8 cellular contexts compared by ENCODE assay signal in the genomic region with DNA sequence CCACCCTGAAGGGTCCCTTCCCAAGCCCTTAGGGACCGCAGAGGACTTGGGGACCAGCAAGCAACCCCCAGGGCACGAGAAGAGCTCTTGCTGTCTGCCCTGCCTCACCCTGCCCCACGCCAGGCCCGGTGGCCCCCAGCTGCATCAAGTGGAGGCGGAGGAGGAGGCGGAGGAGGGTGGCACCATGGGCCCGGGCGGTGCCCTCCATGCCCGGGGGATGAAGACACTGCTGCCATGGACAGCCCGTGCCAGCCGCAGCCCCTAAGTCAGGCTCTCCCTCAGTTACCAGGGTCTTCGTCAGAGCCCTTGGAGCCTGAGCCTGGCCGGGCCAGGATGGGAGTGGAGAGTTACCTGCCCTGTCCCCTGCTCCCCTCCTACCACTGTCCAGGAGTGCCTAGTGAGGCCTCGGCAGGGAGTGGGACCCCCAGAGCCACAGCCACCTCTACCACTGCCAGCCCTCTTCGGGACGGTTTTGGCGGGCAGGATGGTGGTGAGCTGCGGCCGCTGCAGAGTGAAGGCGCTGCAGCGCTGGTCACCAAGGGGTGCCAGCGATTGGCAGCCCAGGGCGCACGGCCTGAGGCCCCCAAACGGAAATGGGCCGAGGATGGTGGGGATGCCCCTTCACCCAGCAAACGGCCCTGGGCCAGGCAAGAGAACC. TPM values are rescaled to one million over a fixed set of nuclear protein-coding genes. Genes with fewer than 3 reads are reported as not detected.
DNase-seq lines count a peak whose midpoint lies in the region; ATAC-seq and TF ChIP-seq lines count a peak whose summit lies in the region.

No MANE protein-coding gene starts in this region.

- H3K27ac Mint-ChIP-seq in activated T-helper 1 cell treated with anti-CD3 and anti-CD28 coated beads, Interleukin-12 subunit alpha, Interleukin-12 subunit beta, Interleukin-2, Interleukin-4 antibody, amounts not matched to agents 30 ng/mL and 10 ng/mL and 1 ng/mL, durations not matched to agents 14 hours and 24 hours and 36 hours: peak overlapping the region; percentile 91
- peak overlapping the region; percentile 99 for H3K27ac Mint-ChIP-seq in stimulated activated memory B cell treated with anti-CD40 and anti-IgM and Interleukin-4, amounts not matched to agents 10 μg/mL and 1 μg/mL and 100 μg/mL, for 72 hours

- intact Hi-C loops in activated T-helper 1 cell treated with anti-CD3 and anti-CD28 coated beads, Interleukin-12 subunit alpha, Interleukin-12 subunit beta, Interleukin-2, Interleukin-4 antibody, amounts not matched to agents 30 ng/mL and 10 ng/mL and 1 ng/mL, durations not matched to agents 14 hours and 24 hours and 36 hours (cut with micrococcal nuclease): loop anchor here (5.0 kb wide), 1 partner anchor 552 kb away; a partner anchor contains a TSS

- no peaks in the 10 kb centered on the region for H3K9me3 Mint-ChIP-seq in activated T-helper 1 cell treated with anti-CD3 and anti-CD28 coated beads, Interleukin-12 subunit alpha, Interleukin-12 subunit beta, Interleukin-2, Interleukin-4 antibody, amounts not matched to agents 30 ng/mL and 10 ng/mL and 1 ng/mL, durations not matched to agents 14 hours and 24 hours and 36 hours
- H3K9me3 Mint-ChIP-seq in stimulated activated memory B cell treated with anti-CD40 and anti-IgM and Interleukin-4, amounts not matched to agents 10 μg/mL and 1 μg/mL and 100 μg/mL, for 72 hours: no peaks in the 10 kb centered on the region

- H3K27ac ChIP-seq in HL-60 (replicated peaks): peak overlapping the region; percentile 91

- peaks cover 42% of the 10 kb centered on the region for H3K36me3 ChIP-seq in iPS-15b (ENCODE audit: control insufficient read depth, insufficient read depth, low read length)

- no peaks in the 10 kb centered on the region for H3K27me3 Mint-ChIP-seq in activated T-helper 1 cell treated with anti-CD3 and anti-CD28 coated beads, Interleukin-12 subunit alpha, Interleukin-12 subunit beta, Interleukin-2, Interleukin-4 antibody, amounts not matched to agents 30 ng/mL and 10 ng/mL and 1 ng/mL, durations not matched to agents 14 hours and 24 hours and 36 hours (ENCODE audit: insufficient read depth)
- no peaks in the 10 kb centered on the region for H3K27me3 Mint-ChIP-seq in stimulated activated memory B cell treated with anti-CD40 and anti-IgM and Interleukin-4, amounts not matched to agents 10 μg/mL and 1 μg/mL and 100 μg/mL, for 72 hours

- ATAC-seq in stimulated activated memory B cell treated with anti-CD40 and anti-IgM and Interleukin-4, amounts not matched to agents 10 μg/mL and 1 μg/mL and 100 μg/mL, for 72 hours: no peak
- ATAC-seq in GM18868 (IDR thresholded peaks at IDR 0.05; ENCODE audit: unreplicated experiment): no peak
- ATAC-seq in GM21390 (IDR thresholded peaks at IDR 0.05; ENCODE audit: unreplicated experiment): no peak

- DNase-seq in HL-60 (ENCODE audit: low read depth in 1 of 2, low spot score in 1 of 2) (no peak), NCI-H345 (lab: John Stamatoyannopoulos, UW) (no peak), anterior cingulate cortex (lab: John Stamatoyannopoulos, UW) (no peak)
- no peak for DNase-seq in activated T-helper 1 cell treated with anti-CD3 and anti-CD28 coated beads, Interleukin-12 subunit alpha, Interleukin-12 subunit beta, Interleukin-2, Interleukin-4 antibody, amounts not matched to agents 30 ng/mL and 10 ng/mL and 1 ng/mL, durations not matched to agents 14 hours and 24 hours and 36 hours (ENCODE audit: low spot score)

- H3K4me1 ChIP-seq in iPS-15b (ENCODE audit: control insufficient read depth, insufficient read depth, low read length): peaks cover 23% of the 10 kb centered on the region

- H3K9ac ChIP-seq in iPS-15b (ENCODE audit: low read depth, low read length): peak overlapping the region; percentile 70

- peak overlapping the region; percentile 90 for H3K4me3 ChIP-seq in HL-60 (replicated peaks; ENCODE audit: insufficient read depth, low read length)
- peak overlapping the region; percentile 82 for H3K4me3 ChIP-seq in iPS-15b (ENCODE audit: low read depth, low read length)

- H3K27me3 ChIP-seq in HL-60 (ENCODE audit: insufficient read depth, poor library complexity, severe bottlenecking) (no peaks in the 10 kb centered on the region), iPS-15b (ENCODE audit: control insufficient read depth, insufficient read depth, low read length) (no peaks in the 10 kb centered on the region)

- peaks cover 77% of the 10 kb centered on the region for H3K4me1 Mint-ChIP-seq in activated T-helper 1 cell treated with anti-CD3 and anti-CD28 coated beads, Interleukin-12 subunit alpha, Interleukin-12 subunit beta, Interleukin-2, Interleukin-4 antibody, amounts not matched to agents 30 ng/mL and 10 ng/mL and 1 ng/mL, durations not matched to agents 14 hours and 24 hours and 36 hours (ENCODE audit: low read depth)
- peaks cover 83% of the 10 kb centered on the region for H3K4me1 Mint-ChIP-seq in stimulated activated memory B cell treated with anti-CD40 and anti-IgM and Interleukin-4, amounts not matched to agents 10 μg/mL and 1 μg/mL and 100 μg/mL, for 72 hours

- no peaks in the 10 kb centered on the region for H3K9me3 ChIP-seq in iPS-15b (ENCODE audit: control insufficient read depth, insufficient read depth, low read length)

- H3K36me3 Mint-ChIP-seq in activated T-helper 1 cell treated with anti-CD3 and anti-CD28 coated beads, Interleukin-12 subunit alpha, Interleukin-12 subunit beta, Interleukin-2, Interleukin-4 antibody, amounts not matched to agents 30 ng/mL and 10 ng/mL and 1 ng/mL, durations not matched to agents 14 hours and 24 hours and 36 hours (ENCODE audit: low read depth): peaks cover 38% of the 10 kb centered on the region
- H3K36me3 Mint-ChIP-seq in stimulated activated memory B cell treated with anti-CD40 and anti-IgM and Interleukin-4, amounts not matched to agents 10 μg/mL and 1 μg/mL and 100 μg/mL, for 72 hours: peaks cover 48% of the 10 kb centered on the region

- H3K4me3 Mint-ChIP-seq in activated T-helper 1 cell treated with anti-CD3 and anti-CD28 coated beads, Interleukin-12 subunit alpha, Interleukin-12 subunit beta, Interleukin-2, Interleukin-4 antibody, amounts not matched to agents 30 ng/mL and 10 ng/mL and 1 ng/mL, durations not matched to agents 14 hours and 24 hours and 36 hours: peak overlapping the region; percentile 97
- peak overlapping the region; percentile 94 for H3K4me3 Mint-ChIP-seq in stimulated activated memory B cell treated with anti-CD40 and anti-IgM and Interleukin-4, amounts not matched to agents 10 μg/mL and 1 μg/mL and 100 μg/mL, for 72 hours

- TF ChIP-seq CTCF in HL-60 (IDR thresholded peaks at IDR 0.05; ENCODE audit: insufficient read depth, low read length): no peak

RNA-seq across cellular contexts. Expression of a gene that starts 1.5 kb away (rescaled TPM):
- total RNA-seq in activated T-helper 1 cell treated with anti-CD3 and anti-CD28 coated beads, Interleukin-12 subunit alpha, Interleukin-12 subunit beta, Interleukin-2, Interleukin-4 antibody, amounts not matched to agents 30 ng/mL and 10 ng/mL and 1 ng/mL, durations not matched to agents 14 hours and 24 hours and 36 hours: 100 and 104 TPM in 2 replicates

RNA-seq across cellular contexts. Expression of a gene that starts 22.4 kb away (rescaled TPM):
- total RNA-seq in activated T-helper 1 cell treated with anti-CD3 and anti-CD28 coated beads, Interleukin-12 subunit alpha, Interleukin-12 subunit beta, Interleukin-2, Interleukin-4 antibody, amounts not matched to agents 30 ng/mL and 10 ng/mL and 1 ng/mL, durations not matched to agents 14 hours and 24 hours and 36 hours: 40.6 and 45.5 TPM in 2 replicates

RNA-seq across cellular contexts. Expression of a gene that starts 25.1 kb away (rescaled TPM):
- total RNA-seq in activated T-helper 1 cell treated with anti-CD3 and anti-CD28 coated beads, Interleukin-12 subunit alpha, Interleukin-12 subunit beta, Interleukin-2, Interleukin-4 antibody, amounts not matched to agents 30 ng/mL and 10 ng/mL and 1 ng/mL, durations not matched to agents 14 hours and 24 hours and 36 hours: 0.91 TPM in 1 of 2 replicates, not detected in the other

RNA-seq across cellular contexts. Expression of a gene that starts 49.5 kb away (rescaled TPM):
- 243 and 245 TPM in 2 replicates for total RNA-seq in activated T-helper 1 cell treated with anti-CD3 and anti-CD28 coated beads, Interleukin-12 subunit alpha, Interleukin-12 subunit beta, Interleukin-2, Interleukin-4 antibody, amounts not matched to agents 30 ng/mL and 10 ng/mL and 1 ng/mL, durations not matched to agents 14 hours and 24 hours and 36 hours

RNA-seq across cellular contexts. Expression of a gene that starts 49.8 kb away (rescaled TPM):
- not detected in 2 replicates for total RNA-seq in activated T-helper 1 cell treated with anti-CD3 and anti-CD28 coated beads, Interleukin-12 subunit alpha, Interleukin-12 subunit beta, Interleukin-2, Interleukin-4 antibody, amounts not matched to agents 30 ng/mL and 10 ng/mL and 1 ng/mL, durations not matched to agents 14 hours and 24 hours and 36 hours
